10 cellular contexts compared by ENCODE assay signal in genomic region chr2:38610851-38611801, GRCh38. TPM values are rescaled to one million over a fixed set of nuclear protein-coding genes. Genes with fewer than 3 reads are reported as not detected.
A peak's percentile ranks its signal among the peaks of the same experiment; 100 is the strongest.
DNase-seq lines count a peak whose midpoint lies in the region; ATAC-seq and TF ChIP-seq lines count a peak whose summit lies in the region.
"Had no signal": no experiment of that assay in that cellular context is flagged by ENCODE, and none has a peak within 500 bp of the region (broad histone marks: within the 10 kb centered on the region; RNA-seq: fewer than 3 reads in every experiment).

No MANE protein-coding gene starts in this region.

- H3K4me3 ChIP-seq in RWPE2 (ENCODE audit: severe bottlenecking), result no peak overlapping the region
- H3K4me3 ChIP-seq in osteoblast (ENCODE audit: insufficient read depth, low read length), result no peak overlapping the region
- H3K4me3 ChIP-seq in right atrium auricular region, result no peak overlapping the region

- peak; percentile 26 for DNase-seq in NK-92 treated with Interleukin-12 subunit alpha and Interleukin-12 subunit beta, amount 100 ng/mL, for 24 hours (lab: John Stamatoyannopoulos, UW)
- DNase-seq in NK-92 (lab: John Stamatoyannopoulos, UW; ENCODE audit: unreplicated experiment), result no peak
- no peak for DNase-seq in RWPE2 (ENCODE audit: low spot score)
- DNase-seq in osteoblast (ENCODE audit: insufficient read length, low spot score, missing footprints), result no peak
- no peak for DNase-seq in middle frontal gyrus (ENCODE audit: extremely low spot score, low spot score)
- DNase-seq in AG20443 (ENCODE audit: low spot score), result no peak
- no peak for DNase-seq in right atrium auricular region (ENCODE audit: low spot score)
- DNase-seq: naive B cell had no signal

- H3K27me3 ChIP-seq in RWPE2 (ENCODE audit: insufficient read depth, poor library complexity, severe bottlenecking) (no peaks in the 10 kb centered on the region), osteoblast (ENCODE audit: insufficient read depth, low read length) (no peaks in the 10 kb centered on the region), right atrium auricular region (no peaks in the 10 kb centered on the region)

- H3K79me2 ChIP-seq in osteoblast (ENCODE audit: insufficient read depth, low read length), result no peaks in the 10 kb centered on the region

- H3K27ac ChIP-seq in RWPE2 (ENCODE audit: poor library complexity, severe bottlenecking), result no peak overlapping the region
- no peak overlapping the region for H3K27ac ChIP-seq in osteoblast (ENCODE audit: low read depth, low read length)
- no peak overlapping the region for H3K27ac ChIP-seq in right atrium auricular region
- H3K27ac ChIP-seq: 22Rv1 had no signal

- H3K36me3 ChIP-seq in RWPE2 (ENCODE audit: low read depth) (no peaks in the 10 kb centered on the region), osteoblast (ENCODE audit: insufficient read depth, low read length) (no peaks in the 10 kb centered on the region), right atrium auricular region (no peaks in the 10 kb centered on the region)

- TF ChIP-seq CTCF in RWPE2 (IDR thresholded peaks at IDR 0.05; ENCODE audit: poor library complexity, severe bottlenecking) (no peak), osteoblast (IDR thresholded peaks at IDR 0.05; ENCODE audit: extremely low read depth, low read depth, low read length) (no peak), right atrium auricular region (IDR thresholded peaks at IDR 0.05) (no peak)

- peak; percentile 57 for ATAC-seq in HG02884 (IDR thresholded peaks at IDR 0.05; ENCODE audit: unreplicated experiment)
- ATAC-seq in RWPE2 (ENCODE audit: low read depth), result peak; percentile 66

- H2AFZ ChIP-seq in osteoblast (ENCODE audit: low read length), result peak overlapping the region; percentile 43

- H4K20me1 ChIP-seq in osteoblast (ENCODE audit: insufficient read depth, low read length), result no peaks in the 10 kb centered on the region

- H3K9me3 ChIP-seq in RWPE2 (ENCODE audit: severe bottlenecking), result no peaks in the 10 kb centered on the region
- H3K9me3 ChIP-seq in osteoblast (ENCODE audit: low read depth, low read length), result no peaks in the 10 kb centered on the region
- no peaks in the 10 kb centered on the region for H3K9me3 ChIP-seq in right atrium auricular region

- peaks cover 11% of the 10 kb centered on the region for H3K4me1 ChIP-seq in RWPE2 (ENCODE audit: insufficient read depth, poor library complexity, severe bottlenecking)
- no peaks in the 10 kb centered on the region for H3K4me1 ChIP-seq in osteoblast (ENCODE audit: insufficient read depth, low read length)
- no peaks in the 10 kb centered on the region for H3K4me1 ChIP-seq in right atrium auricular region

- H3K4me2 ChIP-seq in osteoblast (ENCODE audit: insufficient read depth, low read length), result peak overlapping the region; percentile 33

RNA-seq across cellular contexts. Expression of gene HNRNPLL, which starts 8.4 kb away (rescaled TPM):
- total RNA-seq in osteoblast, result 46.0 and 53.9 TPM in 2 replicates
- 10 to 100 TPM; 17.8 to 19.1 TPM for total RNA-seq in right atrium auricular region

RNA-seq across cellular contexts. Expression of gene GALM, which starts 54.8 kb away (rescaled TPM):
- 50.7 and 54.2 TPM in 2 replicates for total RNA-seq in osteoblast
- total RNA-seq in right atrium auricular region, result 10 to 100 TPM; 13.9 to 17.9 TPM
